22 cellular contexts compared by ENCODE assay signal in the genomic region with DNA sequence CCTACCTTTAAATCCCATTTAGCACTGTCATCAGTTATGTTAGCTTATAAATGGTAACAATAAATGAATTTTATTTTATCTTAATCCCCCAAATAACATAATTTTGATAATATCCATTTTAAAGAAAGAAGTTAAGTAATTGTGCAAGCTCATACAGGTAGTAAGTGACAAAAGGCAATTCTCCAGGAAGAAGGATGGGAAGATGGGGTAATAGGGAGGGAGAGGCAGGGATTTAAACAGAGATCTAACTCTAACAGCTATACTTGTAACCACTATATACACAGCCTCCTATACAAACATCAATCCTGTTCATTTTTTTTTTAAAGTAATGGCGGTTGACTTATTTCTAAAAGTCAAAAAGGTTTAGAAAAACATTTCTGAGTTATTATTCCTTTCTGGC.
"Had no signal": no experiment of that assay in that cellular context is flagged by ENCODE, and none has a peak within 500 bp of the region (broad histone marks: within the 10 kb centered on the region; RNA-seq: fewer than 3 reads in every experiment).

No MANE protein-coding gene starts in this region.

- H3K9me3 ChIP-seq: heart left ventricle, thoracic aorta, upper lobe of left lung had no signal

- H3K27me3 ChIP-seq: heart left ventricle, upper lobe of left lung had no signal

- DNase-seq: activated CD8-positive, alpha-beta memory T cell treated with anti-CD3 and anti-CD28 coated beads, Interleukin-2, amount 50 U/mL, for 48 hours; activated effector memory CD4-positive, alpha-beta T cell treated with Interleukin-2 at 50 U/mL for 16 hours; activated naive CD4-positive, alpha-beta T cell treated with anti-CD3 and anti-CD28 coated beads for 36 hours; activated naive CD8-positive, alpha-beta T cell treated with anti-CD3 and anti-CD28 coated beads, Interleukin-2, amount 10 ng/mL, durations not matched to agents 7 days and 5 days; activated T-cell treated with anti-CD3 and anti-CD28 coated beads, Interleukin-2, amount 50 U/mL, for 4 hours; amniotic stem cell; effector CD8-positive, alpha-beta T cell; heart left ventricle; kidney; naive thymus-derived CD4-positive, alpha-beta T cell; occipital lobe; posterior cingulate gyrus; small intestine; stimulated activated CD4-positive, alpha-beta T cell treated with anti-CD3 and anti-CD28 coated beads, Interleukin-2, amount 100 ng/mL, for 24 hours; stimulated activated naive CD8-positive, alpha-beta T cell treated with anti-CD3 and anti-CD28 coated beads, Interleukin-15, amount 100 ng/mL, for 72 hours; T-helper 1 cell; T-helper 9 cell; upper lobe of left lung had no signal

- H3K27ac ChIP-seq: heart left ventricle, thoracic aorta, upper lobe of left lung had no signal

- H3K36me3 ChIP-seq: heart left ventricle, thoracic aorta, upper lobe of left lung had no signal

- ATAC-seq: activated T-cell treated with anti-CD3 and anti-CD28 coated beads, Interleukin-2, amount 50 U/mL, for 4 hours; naive thymus-derived CD4-positive, alpha-beta T cell; sciatic nerve; stimulated activated effector memory CD8-positive, alpha-beta T cell treated with anti-CD3 and anti-CD28 coated beads, Interleukin-12 subunit alpha, Interleukin-12 subunit beta, amount 100 ng/mL, for 72 hours; stimulated activated naive CD8-positive, alpha-beta T cell treated with anti-CD3 and anti-CD28 coated beads, Interleukin-15, amount 100 ng/mL, for 72 hours had no signal

- H3K4me3 ChIP-seq: heart left ventricle, lung, thoracic aorta, upper lobe of left lung had no signal
